27 cellular contexts compared by ENCODE assay signal in genomic region chr2:228723599-228723998, GRCh38.
"Had no signal": no experiment of that assay in that cellular context is flagged by ENCODE, and none has a peak within 500 bp of the region (broad histone marks: within the 10 kb centered on the region; RNA-seq: fewer than 3 reads in every experiment).

No MANE protein-coding gene starts in this region.

- ATAC-seq: activated CD8-positive, alpha-beta memory T cell treated with anti-CD3 and anti-CD28 coated beads, Interleukin-2, amount 10 ng/mL, durations not matched to agents 7 days and 5 days; activated CD8-positive, alpha-beta T cell treated with anti-CD3 and anti-CD28 coated beads, Interleukin-2, amount 10 ng/mL, durations not matched to agents 7 days and 5 days; activated naive CD8-positive, alpha-beta T cell treated with anti-CD3 and anti-CD28 coated beads, Interleukin-2, amount 50 U/mL, for 24 hours had no signal

- H3K27me3 ChIP-seq: ascending aorta had no signal

- H3K4me3 ChIP-seq: ascending aorta had no signal

- H3K27ac ChIP-seq: ascending aorta, VCaP had no signal

- H3K36me3 ChIP-seq: ascending aorta had no signal

- FAIRE-seq: TTC549 had no signal

- DNase-seq: activated B cell treated with CpG ODN at 0.5 μM for 24 hours; activated CD4-positive, alpha-beta memory T cell treated with anti-CD3 and anti-CD28 coated beads, Interleukin-2, amount 10 ng/mL, durations not matched to agents 7 days and 5 days; activated CD4-positive, alpha-beta T cell treated with anti-CD3 and anti-CD28 coated beads for 4 hours; activated CD4-positive, alpha-beta T cell treated with anti-CD3 and anti-CD28 coated beads, Interleukin-2, amount 10 ng/mL, durations not matched to agents 7 days and 5 days; activated CD4-positive, alpha-beta T cell treated with anti-CD3 and anti-CD28 coated beads, Interleukin-2, amount 50 U/mL, for 48 hours; activated CD4-positive, CD25-positive, alpha-beta regulatory T cell treated with anti-CD3 and anti-CD28 coated beads, Interleukin-2, amount 50 U/mL, for 72 hours; activated CD8-positive, alpha-beta memory T cell treated with anti-CD3 and anti-CD28 coated beads for 24 hours; activated CD8-positive, alpha-beta memory T cell treated with anti-CD3 and anti-CD28 coated beads, Interleukin-2, amount 10 ng/mL, durations not matched to agents 7 days and 5 days; activated CD8-positive, alpha-beta memory T cell treated with anti-CD3 and anti-CD28 coated beads, Interleukin-2, amount 50 U/mL, for 48 hours; activated CD8-positive, alpha-beta T cell treated with anti-CD3 and anti-CD28 coated beads, Interleukin-2, amount 10 ng/mL, durations not matched to agents 7 days and 5 days; activated effector memory CD4-positive, alpha-beta T cell treated with Interleukin-2 at 50 U/mL for 16 hours; activated gamma-delta T cell; activated naive CD4-positive, alpha-beta T cell treated with anti-CD3 and anti-CD28 coated beads, Interleukin-2, amount 10 ng/mL, durations not matched to agents 7 days and 5 days; activated naive CD4-positive, alpha-beta T cell treated with Interleukin-2 at 50 U/mL for 16 hours; activated naive CD8-positive, alpha-beta T cell treated with anti-CD3 and anti-CD28 coated beads, Interleukin-2, amount 10 ng/mL, durations not matched to agents 7 days and 5 days; activated naive CD8-positive, alpha-beta T cell treated with anti-CD3 and anti-CD28 coated beads, Interleukin-2, amount 50 U/mL, for 24 hours; activated T-cell treated with anti-CD3 and anti-CD28 coated beads, Interleukin-2, amount 50 U/mL, for 24 hours; activated T-cell treated with anti-CD3 and anti-CD28 coated beads, Interleukin-2, amount 50 U/mL, for 48 hours; amygdala; anterior cingulate cortex; central memory CD4-positive, alpha-beta T cell; T-helper 1 cell; T-helper 2 cell; T-helper 9 cell had no signal

- H3K9me3 ChIP-seq: ascending aorta had no signal
